ENCODE assay signal across 16 cellular contexts in the genomic region with DNA sequence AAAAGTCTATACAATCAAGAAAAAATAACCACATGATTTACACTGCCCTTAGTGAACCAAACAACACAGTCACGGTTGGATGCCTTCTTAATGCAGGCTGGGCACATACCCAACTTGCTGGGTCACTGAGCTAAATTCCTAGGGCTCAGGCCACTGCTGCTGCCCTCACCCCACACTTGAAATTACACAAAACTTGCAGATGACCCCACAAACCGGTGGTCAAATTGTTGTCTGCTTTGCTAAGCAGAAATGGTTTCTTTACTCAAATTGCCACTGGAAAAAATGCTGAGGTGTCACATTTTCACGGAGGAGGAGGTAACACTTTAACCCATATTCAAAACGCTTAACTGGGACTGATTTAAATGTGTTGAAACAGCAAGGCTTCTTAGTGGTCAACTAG.
DNase-seq lines count a peak whose midpoint lies in the region; ATAC-seq, FAIRE-seq and TF ChIP-seq lines count a peak whose summit lies in the region.
"Had no signal": no experiment of that assay in that cellular context is flagged by ENCODE, and none has a peak within 500 bp of the region (broad histone marks: within the 10 kb centered on the region; RNA-seq: fewer than 3 reads in every experiment).

No MANE protein-coding gene starts in this region.

- H3K36me3 ChIP-seq in astrocyte (ENCODE audit: insufficient read depth, low read length) (no peaks in the 10 kb centered on the region), tibial artery (no peaks in the 10 kb centered on the region)
- H3K36me3 ChIP-seq: BE2C had no signal

- H3K27ac ChIP-seq in astrocyte (ENCODE audit: low read depth, low read length) (no peak overlapping the region), tibial artery (no peak overlapping the region)

- intact Hi-C loops in tibial artery (cut with DNase I; ENCODE audit: low total_unique reads), result no loop called here

- H3K27me3 Mint-ChIP-seq in astrocyte (ENCODE audit: low read depth, unreplicated experiment), result no peaks in the 10 kb centered on the region
- no peaks in the 10 kb centered on the region for H3K27me3 Mint-ChIP-seq in glutamatergic neuron (ENCODE audit: unreplicated experiment)

- H3K27ac Mint-ChIP-seq in astrocyte (ENCODE audit: unreplicated experiment) (no peak overlapping the region), glutamatergic neuron (ENCODE audit: unreplicated experiment) (no peak overlapping the region)
- H3K27ac Mint-ChIP-seq: T-helper 1 cell treated with Interleukin-12 subunit alpha and Interleukin-12 subunit beta and Interleukin-4 antibody, amounts not matched to agents 30 μg/mL and 1 μg/mL, for 36 hours had no signal

- H2AFZ ChIP-seq in astrocyte (ENCODE audit: low read depth, low read length), result no peak overlapping the region

- H3K4me3 ChIP-seq in astrocyte (ENCODE audit: insufficient read depth, low read depth, low read length) (no peak overlapping the region), tibial artery (no peak overlapping the region)

- H3K4me1 ChIP-seq in astrocyte (ENCODE audit: insufficient read depth, low read length) (peaks cover 6% of the 10 kb centered on the region), tibial artery (no peaks in the 10 kb centered on the region)
- H3K4me1 ChIP-seq: BE2C had no signal

- H3K9me3 ChIP-seq in astrocyte (ENCODE audit: insufficient read depth, low read depth, low read length), result no peaks in the 10 kb centered on the region
- no peaks in the 10 kb centered on the region for H3K9me3 ChIP-seq in tibial artery
- H3K9me3 ChIP-seq: BE2C had no signal

- H4K20me1 ChIP-seq in astrocyte (ENCODE audit: insufficient read depth, low read length), result no peaks in the 10 kb centered on the region

- no peaks in the 10 kb centered on the region for H3K36me3 Mint-ChIP-seq in astrocyte (ENCODE audit: low read depth, unreplicated experiment)
- H3K36me3 Mint-ChIP-seq in glutamatergic neuron (ENCODE audit: unreplicated experiment), result no peaks in the 10 kb centered on the region

- TF ChIP-seq CTCF in astrocyte (IDR thresholded peaks at IDR 0.05; ENCODE audit: insufficient read depth, low read depth, low read length) (no peak), tibial artery (IDR thresholded peaks at IDR 0.05) (no peak), glutamatergic neuron (IDR thresholded peaks at IDR 0.05; ENCODE audit: partially characterized antibody, unreplicated experiment) (no peak)

- no peak for TF ChIP-seq POLR2A in H54 (IDR thresholded peaks at IDR 0.05; ENCODE audit: low read depth, low read length)

- H3K9ac ChIP-seq in astrocyte (ENCODE audit: low read length), result no peak overlapping the region

- peak overlapping the region; percentile 34 for H3K4me2 ChIP-seq in astrocyte (ENCODE audit: low read length)

- DNase-seq in COLO668 (lab: John Stamatoyannopoulos, UW; ENCODE audit: unreplicated experiment), result peak; percentile 8
- no peak for DNase-seq in H54 (ENCODE audit: insufficient read length, low spot score)
- peak; percentile 55 for DNase-seq in astrocyte (ENCODE audit: low read depth)
- peak; percentile 46 for DNase-seq in left lobe of liver (ENCODE audit: low spot score)
- no peak for DNase-seq in tibial artery
- DNase-seq in middle frontal gyrus (ENCODE audit: extremely low spot score, low spot score), result no peak
- DNase-seq in glutamatergic neuron, result no peak
- DNase-seq: activated CD4-positive, CD25-positive, alpha-beta regulatory T cell treated with anti-CD3 and anti-CD28 coated beads, Interleukin-2, amount 50 U/mL, for 72 hours; amniotic stem cell; BE2C; dermis blood vessel endothelial cell; GF-D8; stimulated activated CD4-positive, alpha-beta T cell treated with anti-CD3 and anti-CD28 coated beads, Interleukin-4, amount 100 ng/mL, for 1 hour; stimulated activated naive CD8-positive, alpha-beta T cell treated with anti-CD3 and anti-CD28 coated beads, Interleukin-15, Interleukin-2, amounts not matched to agents 100 U/mL and 50 U/mL, for 24 hours had no signal

- H3K4me1 Mint-ChIP-seq in astrocyte (ENCODE audit: low read depth, unreplicated experiment) (peaks cover 9% of the 10 kb centered on the region), glutamatergic neuron (ENCODE audit: low read depth, unreplicated experiment) (no peaks in the 10 kb centered on the region)

- FAIRE-seq in H54 (lab: Jason Lieb, UNC) (peak; percentile 69), astrocyte (lab: Jason Lieb, UNC) (no peak)

- no peaks in the 10 kb centered on the region for H3K9me3 Mint-ChIP-seq in astrocyte (ENCODE audit: unreplicated experiment)
- H3K9me3 Mint-ChIP-seq in glutamatergic neuron (ENCODE audit: unreplicated experiment), result no peaks in the 10 kb centered on the region
- H3K9me3 Mint-ChIP-seq: T-helper 1 cell treated with Interleukin-12 subunit alpha and Interleukin-12 subunit beta and Interleukin-4 antibody, amounts not matched to agents 30 μg/mL and 1 μg/mL, for 36 hours had no signal

- H3K27me3 ChIP-seq in astrocyte (ENCODE audit: insufficient read depth, low read length), result no peaks in the 10 kb centered on the region
- no peaks in the 10 kb centered on the region for H3K27me3 ChIP-seq in tibial artery
- H3K27me3 ChIP-seq: BE2C had no signal

- H3K79me2 ChIP-seq in astrocyte (ENCODE audit: insufficient read depth, low read length), result no peaks in the 10 kb centered on the region

- ATAC-seq in left lobe of liver (peak; percentile 69), HG03460 (IDR thresholded peaks at IDR 0.05; ENCODE audit: unreplicated experiment) (no peak)
- ATAC-seq: stimulated activated naive CD8-positive, alpha-beta T cell treated with anti-CD3 and anti-CD28 coated beads, Interleukin-15, Interleukin-2, amounts not matched to agents 100 U/mL and 50 U/mL, for 24 hours had no signal

- H3K4me3 Mint-ChIP-seq in astrocyte (ENCODE audit: unreplicated experiment) (no peak overlapping the region), glutamatergic neuron (ENCODE audit: unreplicated experiment) (no peak overlapping the region)
- H3K4me3 Mint-ChIP-seq: T-helper 1 cell treated with Interleukin-12 subunit alpha and Interleukin-12 subunit beta and Interleukin-4 antibody, amounts not matched to agents 30 μg/mL and 1 μg/mL, for 36 hours had no signal

Comparison
In these comparisons a context has a peak if more than half of its experiments do, and no peak if none do; other contexts are left out.
1. DNase-seq: peak in COLO668 (single experiment), astrocyte (single experiment) and left lobe of liver (single experiment); none in H54 (single experiment), tibial artery (0 of 2), middle frontal gyrus (single experiment) and glutamatergic neuron (single experiment).